In genomic region chr7:154914580-154915380, GRCh38 we compare ENCODE assay signal across 13 cellular contexts.
DNase-seq lines count a peak whose midpoint lies in the region; ATAC-seq and TF ChIP-seq lines count a peak whose summit lies in the region.
"Had no signal": no experiment of that assay in that cellular context is flagged by ENCODE, and none has a peak within 500 bp of the region (broad histone marks: within the 10 kb centered on the region; RNA-seq: fewer than 3 reads in every experiment).

No MANE protein-coding gene starts in this region.

- H3K4me1 Mint-ChIP-seq in CD4-positive, alpha-beta T cell (ENCODE audit: low read depth), result peaks cover 5% of the 10 kb centered on the region

- POLR2A ChIA-PET in CD4-positive, alpha-beta T cell (lab: Charles Lee), result interaction anchor here (0.8 to 2.4 kb wide), 4 partner anchors 10 to 430 kb away, joined by 3 to 15 read pairs (median 5); partner anchors contain the start of gene PAXIP1

- ATAC-seq in GM21367 (IDR thresholded peaks at IDR 0.05; ENCODE audit: unreplicated experiment), result no peak
- no peak for ATAC-seq in CD4-positive, alpha-beta T cell (ENCODE audit: poor library complexity)

- no peaks in the 10 kb centered on the region for H3K4me1 ChIP-seq in neuron (ENCODE audit: insufficient read depth, low read length)

- peaks cover 8% of the 10 kb centered on the region for H3K27me3 ChIP-seq in neuron (ENCODE audit: insufficient read depth, low read length)
- H3K27me3 ChIP-seq in CD4-positive, alpha-beta T cell (ENCODE audit: control insufficient read depth, insufficient read depth, low read length), result no peaks in the 10 kb centered on the region
- H3K27me3 ChIP-seq: SJCRH30 had no signal

- H3K27ac Mint-ChIP-seq in CD4-positive, alpha-beta T cell, result no peak overlapping the region
- H3K27ac Mint-ChIP-seq: HFFc6 had no signal

- H3K27me3 Mint-ChIP-seq in CD4-positive, alpha-beta T cell, result peaks cover 17% of the 10 kb centered on the region

- H3K27ac ChIP-seq in coronary artery, result no peak overlapping the region
- no peak overlapping the region for H3K27ac ChIP-seq in CD4-positive, alpha-beta T cell (ENCODE audit: low read depth, low read length)
- H3K27ac ChIP-seq: adrenal gland, epithelial cell of prostate, SJCRH30 had no signal

- peak in 2 of 3 experiments; percentile 53 to 64 for DNase-seq in NCI-H1417 (lab: John Stamatoyannopoulos, UW)
- DNase-seq in NCI-H1417 treated with DMSO at 0.1 percent for 48 hours (lab: John Stamatoyannopoulos, UW), result no peak
- DNase-seq in ELF-1 (ENCODE audit: low read depth, low spot score), result peak; percentile 30
- DNase-seq in coronary artery (ENCODE audit: low spot score), result no peak
- DNase-seq in A172 (ENCODE audit: low spot score), result no peak
- no peak for DNase-seq in CD4-positive, alpha-beta T cell
- DNase-seq: HFFc6, NCI-H2081 had no signal

- intact Hi-C loops in CD4-positive, alpha-beta T cell (cut with DNase I, micrococcal nuclease), result loop anchor here (5.0 to 10.0 kb wide), 2 partner anchors 93 to 1560 kb away; no protein-coding TSS in a partner anchor

- H3K36me3 ChIP-seq in neuron (ENCODE audit: insufficient read depth, low read length), result no peaks in the 10 kb centered on the region
- H3K36me3 ChIP-seq: adrenal gland, SJCRH30 had no signal

- H3K36me3 Mint-ChIP-seq in CD4-positive, alpha-beta T cell (ENCODE audit: low read depth), result no peaks in the 10 kb centered on the region

- H3K9me3 ChIP-seq in neuron (ENCODE audit: low read length), result peaks cover 5% of the 10 kb centered on the region
- H3K9me3 ChIP-seq in CD4-positive, alpha-beta T cell (ENCODE audit: control insufficient read depth, low read length), result no peaks in the 10 kb centered on the region
- H3K9me3 ChIP-seq: adrenal gland, SJCRH30 had no signal

- no peaks in the 10 kb centered on the region for H3K9me3 Mint-ChIP-seq in CD4-positive, alpha-beta T cell

- no peak overlapping the region for H3K4me3 Mint-ChIP-seq in CD4-positive, alpha-beta T cell

- peak overlapping the region; percentile 72 for H2AFZ ChIP-seq in neuron (ENCODE audit: low read depth, low read length)

- TF ChIP-seq CTCF in coronary artery (IDR thresholded peaks at IDR 0.05), result no peak
- no peak for TF ChIP-seq CTCF in CD4-positive, alpha-beta T cell (IDR thresholded peaks at IDR 0.05)

- CTCF ChIA-PET in CD4-positive, alpha-beta T cell (lab: Charles Lee), result interaction anchor here (0.8 to 3.5 kb wide), 9 partner anchors 12 to 853 kb away, joined by 3 to 26 read pairs (median 3); no protein-coding TSS in a partner anchor

- H3K4me3 ChIP-seq in coronary artery, result peak overlapping the region; percentile 63
- no peak overlapping the region for H3K4me3 ChIP-seq in neuron (ENCODE audit: low read length)
- H3K4me3 ChIP-seq: adrenal gland, SJCRH30 had no signal

Comparison
In these comparisons a context has a peak if more than half of its experiments do, and no peak if none do; other contexts are left out.
1. DNase-seq: peak in NCI-H1417 (2 of 3) and ELF-1 (single experiment); none in NCI-H1417 treated with DMSO at 0.1 percent for 48 hours (single experiment), coronary artery (single experiment), A172 (single experiment) and CD4-positive, alpha-beta T cell (0 of 10).